In the genomic region with DNA sequence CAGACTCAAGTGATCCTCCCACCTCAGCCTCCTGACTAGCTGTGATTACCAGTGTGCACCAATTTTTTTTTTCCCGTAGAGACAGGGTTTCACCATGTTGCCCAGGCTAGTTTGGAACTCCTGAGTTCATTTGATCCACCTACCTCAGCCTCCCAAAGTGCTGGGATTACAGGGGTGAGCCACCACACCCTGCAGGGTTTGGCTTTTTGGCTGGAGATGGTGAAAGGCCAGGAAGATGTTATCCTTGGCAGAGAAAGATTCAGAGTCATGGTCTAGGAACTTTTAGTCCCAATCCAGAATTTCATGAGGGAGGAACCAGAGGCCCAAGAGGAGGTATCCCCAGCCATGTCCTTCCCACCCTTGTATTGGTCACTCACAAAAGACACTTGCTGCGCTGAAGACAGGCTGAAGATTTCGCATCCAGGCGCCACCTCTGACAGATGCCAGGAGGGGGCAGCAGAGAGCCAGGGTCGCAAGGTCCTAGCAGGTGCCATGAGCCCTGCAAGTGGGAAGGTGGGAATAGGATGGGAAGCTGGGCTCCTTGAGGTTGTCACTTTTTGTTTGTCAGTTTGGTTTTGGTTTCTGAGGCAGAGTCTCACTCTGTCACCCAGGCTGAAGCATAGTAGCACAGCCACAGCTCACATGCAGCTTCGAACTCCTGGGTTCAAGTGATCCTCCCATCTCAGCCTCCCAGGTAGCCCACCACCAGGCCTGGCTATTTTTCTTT, we compare ENCODE assay signal across 8 cellular contexts. TPM values are rescaled to one million over a fixed set of nuclear protein-coding genes. Genes with fewer than 3 reads are reported as not detected.
A peak's percentile ranks its signal among the peaks of the same experiment; 100 is the strongest.
DNase-seq lines count a peak whose midpoint lies in the region; ATAC-seq, FAIRE-seq and TF ChIP-seq lines count a peak whose summit lies in the region.
"Not testable (repeated sequence)": the region's sequence is repeated elsewhere in the genome, so short reads cannot be mapped to it uniquely, and the experiment has no call there.

No MANE protein-coding gene starts in this region.

- H3K9me3 ChIP-seq in GM12878 (replicated peaks; ENCODE audit: control insufficient read depth, insufficient read depth, low read length); left ventricle myocardium inferior (replicated peaks); suprapubic skin: not testable (repeated sequence)

- TF ChIP-seq POLR2A in GM12878 (IDR thresholded peaks at IDR 0.05; ENCODE audit: low read depth, low read length); suprapubic skin (IDR thresholded peaks at IDR 0.05): not testable (repeated sequence)

- WGBS in GM12878 (ENCODE audit: insufficient coverage, insufficient replicate concordance, low lambda C conversion rate, missing lambda C conversion rate) = 20% methylated on average over 5 of the region's 6 CpGs
- WGBS in suprapubic skin = 16% methylated on average over 5 of the region's 6 CpGs

- BruUV-seq in GM12878 (replicated peaks; lab: Mats Ljungman, UMichigan) = not testable (repeated sequence)

- in situ Hi-C loops in GM12878 (cut with MboI) = not testable (repeated sequence)

- peak; percentile 94 to 97 (median 97); a peak in 5 of 6 replicates for TF ChIP-seq CTCF in GM12878 (IDR thresholded peaks at IDR 0.05 in 2 of 3, conservative IDR thresholded peaks at IDR 0.05 in 1 of 3; ENCODE audit: control insufficient read depth in 2 of 3, extremely low read depth in 1 of 3, insufficient read depth in 1 of 3, low read depth in 3 of 3, low read length in 3 of 3)
- TF ChIP-seq CTCF in left ventricle myocardium inferior (IDR thresholded peaks at IDR 0.05; ENCODE audit: borderline replicate concordance) = peak; percentile 93
- peak; percentile 90 to 96 for TF ChIP-seq CTCF in suprapubic skin (IDR thresholded peaks at IDR 0.05)

- not testable (repeated sequence) for H3K36me3 ChIP-seq in GM12878 (ENCODE audit: control insufficient read depth in 2 of 2, insufficient read depth in 2 of 2, low read length in 1 of 2); left ventricle myocardium inferior; suprapubic skin

- H4K20me1 ChIP-seq in GM12878 (ENCODE audit: control insufficient read depth, insufficient read depth) = not testable (repeated sequence)

- FAIRE-seq in GM12878 (lab: Jason Lieb, UNC) = peak; percentile 86

- not testable (repeated sequence) for H3K4me3 ChIP-seq in GM12878, left ventricle myocardium inferior, suprapubic skin

- intact Hi-C loops in GM12878 (cut with micrococcal nuclease; ENCODE audit: unreplicated experiment) (loop anchor here (5.0 kb wide), 1 partner anchor 275 kb away; a partner anchor contains a TSS), posterior cingulate gyrus (cut with DNase I) (loop anchor here (5.0 to 10.0 kb wide), 2 partner anchors 210 to 278 kb away; a partner anchor contains a TSS)
- intact Hi-C loops in left ventricle myocardium inferior (cut with micrococcal nuclease) = not testable (repeated sequence)

- POLR2A ChIA-PET in GM12878 (lab: Charles Lee) = interaction anchor here (0.7 kb wide), 2 partner anchors 33 to 210 kb away, joined by 3 to 5 read pairs; a partner anchor contains a TSS

- H3K27me3 ChIP-seq in GM12878 (replicated peaks in 1 of 2; ENCODE audit: control insufficient read depth in 2 of 2, insufficient read depth in 2 of 2, low read length in 1 of 2); left ventricle myocardium inferior (ENCODE audit: low read depth); suprapubic skin: not testable (repeated sequence)

- peak; percentile 99 for TF ChIP-seq RAD21 in GM12878 (IDR thresholded peaks at IDR 0.05; ENCODE audit: insufficient read depth, low read depth, low read length)

- ATAC-seq in GM12878 = peak; percentile 99

- H3K9ac ChIP-seq in GM12878 (ENCODE audit: control insufficient read depth, insufficient read depth, low read length) = not testable (repeated sequence)

- H3K27ac ChIP-seq in GM12878 (ENCODE audit: control insufficient read depth, insufficient read depth); left ventricle myocardium inferior (replicated peaks); suprapubic skin: not testable (repeated sequence)

- not testable (repeated sequence) for H3K79me2 ChIP-seq in GM12878 (ENCODE audit: control insufficient read depth, insufficient read depth, low read length)

- TF ChIP-seq EP300 in GM12878 (IDR thresholded peaks at IDR 0.05; ENCODE audit: borderline replicate concordance in 1 of 2, control insufficient read depth in 1 of 2, low read depth in 2 of 2, low read length in 2 of 2); suprapubic skin (IDR thresholded peaks at IDR 0.05): not testable (repeated sequence)

- H3K4me2 ChIP-seq in GM12878 (ENCODE audit: control insufficient read depth, insufficient read depth) = not testable (repeated sequence)

- CTCF ChIA-PET in GM12878 (lab: Yijun Ruan, JAX) = interaction anchor here (0.6 to 3.0 kb wide), 12 partner anchors 12 to 248 kb away, joined by 3 to 43 read pairs (median 4); a partner anchor contains a TSS

- RAD21 ChIA-PET in GM12878 (lab: Charles Lee; ENCODE audit: unreplicated experiment) = interaction anchor here (0.7 to 2.9 kb wide), 3 partner anchors 33 to 211 kb away, joined by 3 to 25 read pairs (median 3); a partner anchor contains a TSS

- peak; percentile 91 for DNase-seq in ELF-1 (ENCODE audit: low read depth, low spot score)
- peak; percentile 66 for DNase-seq in HT1080 (ENCODE audit: low read depth)
- DNase-seq in NCI-H69 (lab: John Stamatoyannopoulos, UW) = peak; percentile 86
- peak; percentile 53 for DNase-seq in activated CD4-positive, CD25-positive, alpha-beta regulatory T cell treated with anti-CD3 and anti-CD28 coated beads, Interleukin-2, amount 50 U/mL, for 16 hours (ENCODE audit: low read depth, low spot score)
- DNase-seq in GM12878 (ENCODE audit: low read depth, low spot score) = peak; percentile 41
- peak; percentile 81 for DNase-seq in left ventricle myocardium inferior
- peak; percentile 62 to 97 (median 88) for DNase-seq in posterior cingulate gyrus
- peak; percentile 90 to 92 for DNase-seq in suprapubic skin (ENCODE audit: low spot score in 2 of 2)

- not testable (repeated sequence) for H2AFZ ChIP-seq in GM12878 (ENCODE audit: control insufficient read depth, low read depth, low read length)

- SMC1A ChIA-PET in GM12878 (lab: Charles Lee; ENCODE audit: uncharacterized antibody, unreplicated experiment) = interaction anchor here (1.1 to 1.4 kb wide), 3 partner anchors 197 to 211 kb away, joined by 4 to 8 read pairs (median 7); no protein-coding TSS in a partner anchor

- H3K4me1 ChIP-seq in GM12878 (ENCODE audit: control insufficient read depth, insufficient read depth, low read length); left ventricle myocardium inferior; suprapubic skin: not testable (repeated sequence)

RNA-seq across cellular contexts. Expression of a gene that starts 13.5 kb away (rescaled TPM):
- total RNA-seq in HT1080 (2014; rRNA removed; shearing (Covaris generic)) = 12.3 and 14.6 TPM in 2 replicates
- polyA plus RNA-seq in HT1080 (2015; cell fraction: cytosol; rRNA removed) = 9.6 and 10.7 TPM in 2 replicates
- polyA plus RNA-seq in HT1080 (2015; cell fraction: nucleus; rRNA removed) = 4.1 and 4.2 TPM in 2 replicates
- total RNA-seq in GM12878 (2013; cell fraction: nucleolus; rRNA removed) = 0.15 and 0.39 TPM in 2 replicates
- total RNA-seq in GM12878 (2014; rRNA removed) (4.1 and 5.1 TPM in 2 replicates), GM12878 (2014; rRNA removed; fragmentation: Illumina TruSeq; extraction: Trizol) (1.8 and 1.9 TPM in 2 replicates), GM12878 (2021) (3.4 and 3.9 TPM in 2 replicates), left ventricle myocardium inferior (202 TPM), suprapubic skin (10 to 100 TPM in 3 of 4 donors, 1 to 10 TPM in 1; 8.1 to 20.0 (median 14.1) TPM)
- 1.00 TPM for polyA plus RNA-seq in GM12878 (2011; ENCODE audit: low read depth)
- polyA plus RNA-seq in GM12878 (2011; rRNA removed) (0.26 and 0.48 TPM in 2 replicates), GM12878 (2014; fragmentation: Illumina TruSeq; extraction: Trizol) (0.51 and 1.7 TPM in 2 replicates), GM12878 (2014; fragmentation: Nextera tagmentation; extraction: Ambion mirVana) (under 1 TPM; 0.26 to 0.35 TPM), GM12878 (2014; rRNA removed) (3.7 and 4.0 TPM in 2 replicates), GM12878 (2016; fragmentation: Nextera tagmentation; extraction: Ambion mirVana) (1 to 10 TPM in 1 of 2 experiments, under 1 TPM in 1; 0.42 to 3.7 TPM)
- 0.75 and 1.1 TPM in 2 replicates for polyA plus RNA-seq in GM12878 (2011; cell fraction: cytosol; rRNA removed)
- polyA plus RNA-seq in GM12878 (2011; cell fraction: nucleus; rRNA removed) = 0.37 and 0.48 TPM in 2 replicates
- 2.0 and 2.1 TPM in 2 replicates for polyA plus RNA-seq in GM12878 (2012)
- polyA minus RNA-seq in GM12878 (2011; rRNA and poly(A)+ RNA removed) = 0.51 and 0.72 TPM in 2 replicates
- 0.83 TPM in 1 of 2 replicates, not detected in the other for polyA minus RNA-seq in GM12878 (2011; cell fraction: cytosol; rRNA and poly(A)+ RNA removed)
- not detected in 2 replicates for polyA minus RNA-seq in GM12878 (2011; cell fraction: nucleus; rRNA and poly(A)+ RNA removed)

RNA-seq across cellular contexts. Expression of a gene that starts 32.8 kb away (rescaled TPM):
- total RNA-seq in HT1080 (2014; rRNA removed; shearing (Covaris generic)) = 2.4 and 2.9 TPM in 2 replicates
- 6.1 and 6.3 TPM in 2 replicates for polyA plus RNA-seq in HT1080 (2015; cell fraction: cytosol; rRNA removed)
- polyA plus RNA-seq in HT1080 (2015; cell fraction: nucleus; rRNA removed) = 10.6 and 17.0 TPM in 2 replicates
- 21.8 and 22.2 TPM in 2 replicates for total RNA-seq in GM12878 (2013; cell fraction: nucleolus; rRNA removed)
- 2.6 and 2.7 TPM in 2 replicates for total RNA-seq in GM12878 (2014; rRNA removed)
- total RNA-seq in GM12878 (2014; rRNA removed; fragmentation: Illumina TruSeq; extraction: Trizol) = 3.0 and 3.6 TPM in 2 replicates
- total RNA-seq in GM12878 (2021) = 5.7 and 6.2 TPM in 2 replicates
- 2.7 TPM for polyA plus RNA-seq in GM12878 (2011; ENCODE audit: low read depth)
- 6.9 and 8.2 TPM in 2 replicates for polyA plus RNA-seq in GM12878 (2011; rRNA removed)
- 7.8 and 9.2 TPM in 2 replicates for polyA plus RNA-seq in GM12878 (2011; cell fraction: cytosol; rRNA removed)
- 14.9 and 15.5 TPM in 2 replicates for polyA plus RNA-seq in GM12878 (2011; cell fraction: nucleus; rRNA removed)
- polyA plus RNA-seq in GM12878 (2012) = 4.8 and 6.5 TPM in 2 replicates
- 4.3 and 5.2 TPM in 2 replicates for polyA plus RNA-seq in GM12878 (2014; fragmentation: Illumina TruSeq; extraction: Trizol)
- polyA plus RNA-seq in GM12878 (2014; fragmentation: Nextera tagmentation; extraction: Ambion mirVana) = under 1 TPM; 0.61 to 0.62 TPM
- polyA plus RNA-seq in GM12878 (2014; rRNA removed) = 6.2 and 7.0 TPM in 2 replicates
- polyA plus RNA-seq in GM12878 (2016; fragmentation: Nextera tagmentation; extraction: Ambion mirVana) = 1 to 10 TPM; 7.1 to 8.6 TPM
- 10.7 and 15.5 TPM in 2 replicates for polyA minus RNA-seq in GM12878 (2011; rRNA and poly(A)+ RNA removed)
- 6.1 and 8.6 TPM in 2 replicates for polyA minus RNA-seq in GM12878 (2011; cell fraction: cytosol; rRNA and poly(A)+ RNA removed)
- 4.0 and 7.4 TPM in 2 replicates for polyA minus RNA-seq in GM12878 (2011; cell fraction: nucleus; rRNA and poly(A)+ RNA removed)
- 10.7 TPM for total RNA-seq in left ventricle myocardium inferior
- total RNA-seq in suprapubic skin = 10 to 100 TPM; 20.9 to 36.7 (median 26.1) TPM

RNA-seq across cellular contexts. Expression of a gene that starts 55.8 kb away (rescaled TPM):
- total RNA-seq in HT1080 (2014; rRNA removed; shearing (Covaris generic)) = 33.5 and 42.7 TPM in 2 replicates
- 28.5 and 30.7 TPM in 2 replicates for polyA plus RNA-seq in HT1080 (2015; cell fraction: cytosol; rRNA removed)
- polyA plus RNA-seq in HT1080 (2015; cell fraction: nucleus; rRNA removed) = 71.8 and 75.0 TPM in 2 replicates
- total RNA-seq in GM12878 (2013; cell fraction: nucleolus; rRNA removed) = 30.0 and 35.6 TPM in 2 replicates
- total RNA-seq in GM12878 (2014; rRNA removed) = 29.3 and 36.0 TPM in 2 replicates
- total RNA-seq in GM12878 (2014; rRNA removed; fragmentation: Illumina TruSeq; extraction: Trizol) = 34.2 and 38.5 TPM in 2 replicates
- 35.2 and 38.2 TPM in 2 replicates for total RNA-seq in GM12878 (2021)
- polyA plus RNA-seq in GM12878 (2011; ENCODE audit: low read depth) = 20.4 TPM
- polyA plus RNA-seq in GM12878 (2011; rRNA removed) = 30.9 and 36.1 TPM in 2 replicates
- 41.4 and 47.5 TPM in 2 replicates for polyA plus RNA-seq in GM12878 (2011; cell fraction: cytosol; rRNA removed)
- polyA plus RNA-seq in GM12878 (2011; cell fraction: nucleus; rRNA removed) = 46.7 and 53.7 TPM in 2 replicates
- 22.6 and 22.9 TPM in 2 replicates for polyA plus RNA-seq in GM12878 (2012)
- polyA plus RNA-seq in GM12878 (2014; fragmentation: Illumina TruSeq; extraction: Trizol) = 39.1 and 48.6 TPM in 2 replicates
- 10 to 100 TPM; 61.2 to 67.6 TPM for polyA plus RNA-seq in GM12878 (2014; fragmentation: Nextera tagmentation; extraction: Ambion mirVana)
- 30.4 and 31.2 TPM in 2 replicates for polyA plus RNA-seq in GM12878 (2014; rRNA removed)
- polyA plus RNA-seq in GM12878 (2016; fragmentation: Nextera tagmentation; extraction: Ambion mirVana) = 10 to 100 TPM; 53.2 to 55.0 TPM
- 45.6 and 53.9 TPM in 2 replicates for polyA minus RNA-seq in GM12878 (2011; rRNA and poly(A)+ RNA removed)
- 11.6 and 14.2 TPM in 2 replicates for polyA minus RNA-seq in GM12878 (2011; cell fraction: cytosol; rRNA and poly(A)+ RNA removed)
- polyA minus RNA-seq in GM12878 (2011; cell fraction: nucleus; rRNA and poly(A)+ RNA removed) = 14.4 and 27.3 TPM in 2 replicates
- total RNA-seq in left ventricle myocardium inferior = 19.9 TPM
- total RNA-seq in suprapubic skin = 10 to 100 TPM; 23.1 to 75.7 (median 27.3) TPM

Comparison
In these comparisons a context has a peak if more than half of its experiments do, and no peak if none do; other contexts are left out.
1. DNase-seq: peak in every context shown above with its lines; median percentile 91 in ELF-1; 91 in suprapubic skin; 88 in posterior cingulate gyrus; 86 in NCI-H69; 81 in left ventricle myocardium inferior; 66 in HT1080; 53 in activated CD4-positive, CD25-positive, alpha-beta regulatory T cell treated with anti-CD3 and anti-CD28 coated beads, Interleukin-2, amount 50 U/mL, for 16 hours; 41 in GM12878.